ENCODE assay signal across 11 cellular contexts in the genomic region with DNA sequence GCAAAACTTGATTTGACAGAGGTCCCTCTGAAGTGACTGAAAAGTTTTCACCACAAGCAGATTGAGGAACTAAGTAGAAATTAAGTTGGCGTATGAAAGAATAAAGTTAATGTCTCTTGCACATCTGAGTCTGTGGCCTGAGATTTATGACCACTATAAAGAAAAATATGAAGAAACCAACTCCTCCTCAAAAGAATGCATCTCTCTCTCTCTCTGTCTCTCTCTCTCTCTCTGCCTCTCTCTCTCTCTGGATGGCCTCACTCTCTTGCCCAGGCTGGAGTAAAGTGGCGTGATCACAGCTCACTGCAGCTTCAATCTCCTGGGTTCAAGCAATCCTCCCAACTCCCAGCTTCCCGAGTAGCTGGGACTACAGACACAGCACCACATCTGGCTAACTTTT. TPM values are rescaled to one million over a fixed set of nuclear protein-coding genes. Genes with fewer than 3 reads are reported as not detected.
A peak's percentile ranks its signal among the peaks of the same experiment; 100 is the strongest.
DNase-seq lines count a peak whose midpoint lies in the region; ATAC-seq and TF ChIP-seq lines count a peak whose summit lies in the region.
"Had no signal": no experiment of that assay in that cellular context is flagged by ENCODE, and none has a peak within 500 bp of the region (broad histone marks: within the 10 kb centered on the region; RNA-seq: fewer than 3 reads in every experiment).

No MANE protein-coding gene starts in this region.

- H4K20me1 ChIP-seq in GM23338 (replicated peaks; ENCODE audit: insufficient read depth): no peaks in the 10 kb centered on the region

- H3K79me2 ChIP-seq in GM23338 (replicated peaks; ENCODE audit: insufficient read depth): no peaks in the 10 kb centered on the region

- no peak overlapping the region for H3K4me3 Mint-ChIP-seq in GM23338
- H3K4me3 Mint-ChIP-seq in endodermal cell: no peak overlapping the region
- no peak overlapping the region for H3K4me3 Mint-ChIP-seq in stimulated activated memory B cell treated with anti-CD40 and anti-IgM and Interleukin-4, amounts not matched to agents 10 μg/mL and 1 μg/mL and 100 μg/mL, for 72 hours
- H3K4me3 Mint-ChIP-seq: CD14-positive monocyte had no signal

- H3K4me2 ChIP-seq in GM23338: peak overlapping the region; percentile 33; the same call in 1 of the 2 replicates

- ATAC-seq in GM23338 (no peak), GM19455 (IDR thresholded peaks at IDR 0.05; ENCODE audit: unreplicated experiment) (no peak)
- peak; percentile 8 for ATAC-seq in stimulated activated memory B cell treated with anti-CD40 and anti-IgM and Interleukin-4, amounts not matched to agents 10 μg/mL and 1 μg/mL and 100 μg/mL, for 72 hours

- H3F3A ChIP-seq in GM23338 (replicated peaks; ENCODE audit: low read depth): no peaks in the 10 kb centered on the region

- H3K36me3 Mint-ChIP-seq in GM23338 (ENCODE audit: low read depth): 0 out of 3 replicates have a peak, but pooled peaks cover 3% of the 10 kb centered on the region
- H3K36me3 Mint-ChIP-seq in endodermal cell (ENCODE audit: low read depth): no peaks in the 10 kb centered on the region
- no peaks in the 10 kb centered on the region for H3K36me3 Mint-ChIP-seq in stimulated activated memory B cell treated with anti-CD40 and anti-IgM and Interleukin-4, amounts not matched to agents 10 μg/mL and 1 μg/mL and 100 μg/mL, for 72 hours
- H3K36me3 Mint-ChIP-seq: CD14-positive monocyte had no signal

- DNase-seq in GM23338 (ENCODE audit: low spot score) (no peak), NOMO-1 treated with dmso at 0.1 percent for 144 hours (lab: John Stamatoyannopoulos, UW; ENCODE audit: unreplicated experiment) (peak; percentile 19), endodermal cell (no peak), sigmoid colon (no peak)
- no peak for DNase-seq in NK-92 treated with Interleukin-12 subunit alpha and Interleukin-12 subunit beta, amount 100 ng/mL, for 24 hours (lab: John Stamatoyannopoulos, UW)
- DNase-seq: HCEC 1CT, Right ventricle myocardium superior had no signal

- no peaks in the 10 kb centered on the region for H3K27me3 ChIP-seq in GM23338 (ENCODE audit: insufficient read depth)
- H3K27me3 ChIP-seq in endodermal cell (ENCODE audit: control insufficient read depth, insufficient read depth, low read length, poor library complexity, severe bottlenecking): peaks cover 6% of the 10 kb centered on the region
- no peaks in the 10 kb centered on the region for H3K27me3 ChIP-seq in sigmoid colon

- H3K4me1 ChIP-seq in GM23338 (ENCODE audit: insufficient read depth) (peaks cover 53% of the 10 kb centered on the region), endodermal cell (ENCODE audit: control insufficient read depth, insufficient read depth, low read length) (peaks cover 25% of the 10 kb centered on the region), sigmoid colon (peaks cover 0 to 11% (median 2%) of the 10 kb centered on the region in 4 donors)

- H3K9me3 Mint-ChIP-seq in GM23338 (no peaks in the 10 kb centered on the region), endodermal cell (no peaks in the 10 kb centered on the region)
- no peaks in the 10 kb centered on the region for H3K9me3 Mint-ChIP-seq in stimulated activated memory B cell treated with anti-CD40 and anti-IgM and Interleukin-4, amounts not matched to agents 10 μg/mL and 1 μg/mL and 100 μg/mL, for 72 hours
- H3K9me3 Mint-ChIP-seq: CD14-positive monocyte had no signal

- no peak overlapping the region for H3K9ac ChIP-seq in endodermal cell (ENCODE audit: extremely low read depth, low read length, poor library complexity, severe bottlenecking)

- H3K4me1 Mint-ChIP-seq in GM23338 (peaks cover 67% of the 10 kb centered on the region), endodermal cell (peaks cover 92% of the 10 kb centered on the region)
- H3K4me1 Mint-ChIP-seq in stimulated activated memory B cell treated with anti-CD40 and anti-IgM and Interleukin-4, amounts not matched to agents 10 μg/mL and 1 μg/mL and 100 μg/mL, for 72 hours: no peaks in the 10 kb centered on the region

- TF ChIP-seq EP300 in sigmoid colon (IDR thresholded peaks at IDR 0.05): no peak

- TF ChIP-seq CTCF in GM23338 (conservative IDR thresholded peaks at IDR 0.05; ENCODE audit: low read depth in 2 of 2) (no peak), endodermal cell (conservative IDR thresholded peaks at IDR 0.05) (no peak), sigmoid colon (IDR thresholded peaks at IDR 0.05) (no peak)

- WGBS in endodermal cell (ENCODE audit: insufficient coverage in 1 of 2, insufficient read length in 1 of 2), 2 experiments: 75 to 80% methylated on average over 1 to 3 of the region's 3 CpGs
- 47 to 75% methylated on average over 3 of the region's 3 CpGs for WGBS in sigmoid colon, 2 donors

- no peak overlapping the region for H3K27ac ChIP-seq in GM23338 (ENCODE audit: low read depth)
- no peak overlapping the region for H3K27ac ChIP-seq in endodermal cell (ENCODE audit: low read depth, low read length)
- no peak overlapping the region for H3K27ac ChIP-seq in sigmoid colon
- H3K27ac ChIP-seq: SK-N-MC had no signal

- H2AFZ ChIP-seq in GM23338: no peak overlapping the region

- TF ChIP-seq POLR2A in sigmoid colon (IDR thresholded peaks at IDR 0.05): no peak

- H3K27me3 Mint-ChIP-seq in GM23338 (ENCODE audit: insufficient read depth, low read depth, poor library complexity) (peaks cover 10% of the 10 kb centered on the region), endodermal cell (ENCODE audit: insufficient read depth) (no peaks in the 10 kb centered on the region)
- H3K27me3 Mint-ChIP-seq in stimulated activated memory B cell treated with anti-CD40 and anti-IgM and Interleukin-4, amounts not matched to agents 10 μg/mL and 1 μg/mL and 100 μg/mL, for 72 hours: peaks cover 9% of the 10 kb centered on the region

- no peaks in the 10 kb centered on the region for H3K9me2 ChIP-seq in GM23338 (ENCODE audit: insufficient read depth)

- H3K36me3 ChIP-seq in GM23338 (ENCODE audit: insufficient read depth) (no peaks in the 10 kb centered on the region), endodermal cell (ENCODE audit: control insufficient read depth, insufficient read depth, low read length) (no peaks in the 10 kb centered on the region), sigmoid colon (no peaks in the 10 kb centered on the region)

- intact Hi-C loops in sigmoid colon (cut with DNase I): loop anchor here (5.0 kb wide), 1 partner anchor 503 kb away; no protein-coding TSS in a partner anchor

- H3K4me3 ChIP-seq in GM23338 (no peak overlapping the region), endodermal cell (ENCODE audit: low read length) (no peak overlapping the region), sigmoid colon (no peak overlapping the region)

- no peaks in the 10 kb centered on the region for H3K9me3 ChIP-seq in endodermal cell (ENCODE audit: control insufficient read depth, low read length)
- no peaks in the 10 kb centered on the region for H3K9me3 ChIP-seq in sigmoid colon

- H3K27ac Mint-ChIP-seq in GM23338 (no peak overlapping the region), endodermal cell (peak overlapping the region; percentile 22)
- no peak overlapping the region for H3K27ac Mint-ChIP-seq in stimulated activated memory B cell treated with anti-CD40 and anti-IgM and Interleukin-4, amounts not matched to agents 10 μg/mL and 1 μg/mL and 100 μg/mL, for 72 hours

TF ChIP-seq in GM23338, 12 proteins besides CTCF, POLR2A, EP300 and RAD21 (continues in another document):
- no peak for TF ChIP-seq EZH2phosphoT487 (IDR thresholded peaks at IDR 0.05; ENCODE audit: unreplicated experiment)
- TF ChIP-seq POLR2AphosphoS5 (IDR thresholded peaks at IDR 0.05; ENCODE audit: low read depth): no peak
- TF ChIP-seq NANOG (IDR thresholded peaks at IDR 0.05; ENCODE audit: borderline replicate concordance): no peak
- TF ChIP-seq STAT1 (IDR thresholded peaks at IDR 0.05; ENCODE audit: unreplicated experiment): no peak
- no peak for TF ChIP-seq ZNF331 (CRISPR knock-in tag; IDR thresholded peaks at IDR 0.05; ENCODE audit: low read depth)
- TF ChIP-seq, protein P1, sequence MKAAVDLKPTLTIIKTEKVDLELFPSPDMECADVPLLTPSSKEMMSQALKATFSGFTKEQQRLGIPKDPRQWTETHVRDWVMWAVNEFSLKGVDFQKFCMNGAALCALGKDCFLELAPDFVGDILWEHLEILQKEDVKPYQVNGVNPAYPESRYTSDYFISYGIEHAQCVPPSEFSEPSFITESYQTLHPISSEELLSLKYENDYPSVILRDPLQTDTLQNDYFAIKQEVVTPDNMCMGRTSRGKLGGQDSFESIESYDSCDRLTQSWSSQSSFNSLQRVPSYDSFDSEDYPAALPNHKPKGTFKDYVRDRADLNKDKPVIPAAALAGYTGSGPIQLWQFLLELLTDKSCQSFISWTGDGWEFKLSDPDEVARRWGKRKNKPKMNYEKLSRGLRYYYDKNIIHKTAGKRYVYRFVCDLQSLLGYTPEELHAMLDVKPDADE (IDR thresholded peaks at IDR 0.05): no peak

RNA-seq across cellular contexts. Expression of a gene that starts 55.2 kb away (rescaled TPM):
- total RNA-seq in GM23338 (2014; rRNA removed; shearing (Covaris generic)): 216 and 250 TPM in 2 replicates
- polyA plus RNA-seq in GM23338 (2016; fragmentation: Nextera tagmentation; extraction: Ambion mirVana) (441 and 470 TPM in 2 replicates), sigmoid colon (100 to 1,000 TPM in 2 of 3 donors, 10 to 100 TPM in 1; 74.7 to 148 (median 145) TPM)
- total RNA-seq in endodermal cell (100 to 1,000 TPM in 1 of 2 donors, 10 to 100 TPM in 1; 98.0 to 119 TPM), sigmoid colon (100 to 1,000 TPM in 1 of 4 donors, 10 to 100 TPM in 3; 69.6 to 113 (median 93.0) TPM)
- polyA plus RNA-seq in endodermal cell (2013, experiment 1 of 2): 125 TPM
- 122 TPM for polyA plus RNA-seq in endodermal cell (2013, experiment 2 of 2)
